Comparison of ENCODE assay signal across 1 cellular context in the genomic region with DNA sequence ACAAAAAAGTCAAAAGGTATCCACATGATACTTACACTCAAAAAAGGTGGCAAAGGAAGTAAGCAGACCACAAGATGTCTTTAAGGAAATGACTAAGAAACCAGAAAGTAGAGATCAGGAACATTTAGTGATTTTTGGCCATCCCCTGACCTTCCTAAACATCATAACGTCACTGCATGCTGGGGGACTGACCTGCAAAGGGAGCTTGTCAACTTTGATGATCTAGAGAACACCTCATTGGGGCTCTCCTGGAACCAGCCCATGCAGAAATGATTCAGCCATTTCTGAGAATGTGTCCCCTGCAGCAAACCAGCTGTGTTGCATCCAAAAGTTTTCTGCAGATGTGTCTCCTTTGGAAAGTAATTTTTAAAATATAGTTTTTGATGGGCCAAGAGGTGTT.
TF ChIP-seq lines count a peak whose summit lies in the region.

No MANE protein-coding gene starts in this region.

TF ChIP-seq in IMR-90, 13 proteins besides CTCF, POLR2A, EP300 and RAD21:
- no peak for TF ChIP-seq NFE2L2 (IDR thresholded peaks at IDR 0.05; ENCODE audit: low read depth, low read length)
- no peak for TF ChIP-seq MXI1 (IDR thresholded peaks at IDR 0.05; ENCODE audit: borderline replicate concordance, low read depth, low read length)
- TF ChIP-seq, protein P1, sequence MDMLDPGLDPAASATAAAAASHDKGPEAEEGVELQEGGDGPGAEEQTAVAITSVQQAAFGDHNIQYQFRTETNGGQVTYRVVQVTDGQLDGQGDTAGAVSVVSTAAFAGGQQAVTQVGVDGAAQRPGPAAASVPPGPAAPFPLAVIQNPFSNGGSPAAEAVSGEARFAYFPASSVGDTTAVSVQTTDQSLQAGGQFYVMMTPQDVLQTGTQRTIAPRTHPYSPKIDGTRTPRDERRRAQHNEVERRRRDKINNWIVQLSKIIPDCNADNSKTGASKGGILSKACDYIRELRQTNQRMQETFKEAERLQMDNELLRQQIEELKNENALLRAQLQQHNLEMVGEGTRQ (IDR thresholded peaks at IDR 0.05; ENCODE audit: low read depth, low read length) = no peak
- TF ChIP-seq SMC3 (IDR thresholded peaks at IDR 0.05; ENCODE audit: low read depth, low read length) = no peak
- TF ChIP-seq CEBPB (IDR thresholded peaks at IDR 0.05; ENCODE audit: low read depth, low read length) = no peak
TF ChIP-seq in IMR-90: peak in this region for 0.
